ENCODE assay signal across 10 cellular contexts in genomic region chr10:22475527-22475856, GRCh38.
A peak's percentile ranks its signal among the peaks of the same experiment; 100 is the strongest.
DNase-seq lines count a peak whose midpoint lies in the region; ATAC-seq and TF ChIP-seq lines count a peak whose summit lies in the region.
"Had no signal": no experiment of that assay in that cellular context is flagged by ENCODE, and none has a peak within 500 bp of the region (broad histone marks: within the 10 kb centered on the region; RNA-seq: fewer than 3 reads in every experiment).

No MANE protein-coding gene starts in this region.

- H3K4me3 ChIP-seq in lower lobe of right lung (peak overlapping the region; percentile 49), tibial artery (peak overlapping the region in 1 of 2 donors; percentile 48)
- H3K4me3 ChIP-seq: PC-9 had no signal

- peak overlapping the region; percentile 71 for H3K4me3 Mint-ChIP-seq in activated CD4-positive, alpha-beta T cell treated with anti-CD3 and anti-CD28 coated beads, Interleukin-2, amount 10 ng/mL, durations not matched to agents 7 days and 5 days
- H3K4me3 Mint-ChIP-seq in activated naive CD8-positive, alpha-beta T cell = peak overlapping the region; percentile 89
- peak overlapping the region; percentile 89 for H3K4me3 Mint-ChIP-seq in stimulated activated naive CD8-positive, alpha-beta T cell treated with anti-CD3 and anti-CD28 coated beads, Interleukin-15, amount 100 ng/mL, for 72 hours

- no peak overlapping the region for H3K27ac ChIP-seq in lower lobe of right lung
- H3K27ac ChIP-seq in tibial artery = no peak overlapping the region
- H3K27ac ChIP-seq: HL-60, PC-9 had no signal

- H3K27ac Mint-ChIP-seq in activated CD4-positive, alpha-beta T cell treated with anti-CD3 and anti-CD28 coated beads, Interleukin-2, amount 10 ng/mL, durations not matched to agents 7 days and 5 days = peak overlapping the region; percentile 77
- H3K27ac Mint-ChIP-seq in activated naive CD8-positive, alpha-beta T cell = peak overlapping the region; percentile 51
- H3K27ac Mint-ChIP-seq in stimulated activated naive CD8-positive, alpha-beta T cell treated with anti-CD3 and anti-CD28 coated beads, Interleukin-15, amount 100 ng/mL, for 72 hours = peak overlapping the region in 1 of 2 donors; percentile 89

- H3K9me3 ChIP-seq in lower lobe of right lung (no peaks in the 10 kb centered on the region), tibial artery (no peaks in the 10 kb centered on the region)

- peaks cover 3% of the 10 kb centered on the region for H3K36me3 Mint-ChIP-seq in activated CD4-positive, alpha-beta T cell treated with anti-CD3 and anti-CD28 coated beads, Interleukin-2, amount 10 ng/mL, durations not matched to agents 7 days and 5 days (ENCODE audit: low read depth)
- no peaks in the 10 kb centered on the region for H3K36me3 Mint-ChIP-seq in activated naive CD8-positive, alpha-beta T cell

- H3K4me1 Mint-ChIP-seq in activated CD4-positive, alpha-beta T cell treated with anti-CD3 and anti-CD28 coated beads, Interleukin-2, amount 10 ng/mL, durations not matched to agents 7 days and 5 days = peaks cover 20% of the 10 kb centered on the region
- H3K4me1 Mint-ChIP-seq in activated naive CD8-positive, alpha-beta T cell (ENCODE audit: low read depth) = peaks cover 15% of the 10 kb centered on the region
- peaks cover 25% of the 10 kb centered on the region for H3K4me1 Mint-ChIP-seq in stimulated activated naive CD8-positive, alpha-beta T cell treated with anti-CD3 and anti-CD28 coated beads, Interleukin-15, amount 100 ng/mL, for 72 hours

- H3K27me3 Mint-ChIP-seq in activated CD4-positive, alpha-beta T cell treated with anti-CD3 and anti-CD28 coated beads, Interleukin-2, amount 10 ng/mL, durations not matched to agents 7 days and 5 days = peaks cover 62% of the 10 kb centered on the region
- peaks cover 41% of the 10 kb centered on the region for H3K27me3 Mint-ChIP-seq in activated naive CD8-positive, alpha-beta T cell
- peaks cover 79% of the 10 kb centered on the region for H3K27me3 Mint-ChIP-seq in stimulated activated naive CD8-positive, alpha-beta T cell treated with anti-CD3 and anti-CD28 coated beads, Interleukin-15, amount 100 ng/mL, for 72 hours

- POLR2A ChIA-PET in activated CD4-positive, alpha-beta T cell treated with anti-CD3 and anti-CD28 coated beads, Interleukin-2, amount 10 ng/mL, durations not matched to agents 7 days and 5 days (lab: Charles Lee) = no interaction called here

- H3K36me3 ChIP-seq in lower lobe of right lung (no peaks in the 10 kb centered on the region), tibial artery (no peaks in the 10 kb centered on the region)

- H3K27me3 ChIP-seq in lower lobe of right lung (ENCODE audit: low read depth) (peaks cover 67% of the 10 kb centered on the region), tibial artery (peaks cover 0 to 53% of the 10 kb centered on the region in 2 donors)

- H3K9me3 Mint-ChIP-seq in activated CD4-positive, alpha-beta T cell treated with anti-CD3 and anti-CD28 coated beads, Interleukin-2, amount 10 ng/mL, durations not matched to agents 7 days and 5 days = no peaks in the 10 kb centered on the region
- no peaks in the 10 kb centered on the region for H3K9me3 Mint-ChIP-seq in activated naive CD8-positive, alpha-beta T cell (ENCODE audit: low read depth)
- no peaks in the 10 kb centered on the region for H3K9me3 Mint-ChIP-seq in stimulated activated naive CD8-positive, alpha-beta T cell treated with anti-CD3 and anti-CD28 coated beads, Interleukin-15, amount 100 ng/mL, for 72 hours

- intact Hi-C loops in lower lobe of right lung (cut with DNase I) (no loop called here), tibial artery (cut with DNase I; ENCODE audit: low total_unique reads) (no loop called here)

- no peak for DNase-seq in activated CD4-positive, alpha-beta T cell treated with anti-CD3 and anti-CD28 coated beads, Interleukin-2, amount 10 ng/mL, durations not matched to agents 7 days and 5 days
- DNase-seq in activated CD4-positive, alpha-beta T cell treated with anti-CD3 and anti-CD28 coated beads, Interleukin-2, amount 50 U/mL, for 4 hours = no peak
- DNase-seq in lower lobe of right lung (no peak), tibial artery (no peak), GDM1 (lab: John Stamatoyannopoulos, UW) (no peak)
- DNase-seq in stimulated activated naive CD8-positive, alpha-beta T cell treated with anti-CD3 and anti-CD28 coated beads, Interleukin-15, amount 100 ng/mL, for 72 hours = no peak
- DNase-seq: PC-9 had no signal

- H3K4me1 ChIP-seq in lower lobe of right lung (peaks cover 19% of the 10 kb centered on the region), tibial artery (peaks cover 0 to 12% (median 10%) of the 10 kb centered on the region in 4 donors)

- no peak for TF ChIP-seq CTCF in lower lobe of right lung (IDR thresholded peaks at IDR 0.05)
- no peak for TF ChIP-seq CTCF in tibial artery (IDR thresholded peaks at IDR 0.05)

- ATAC-seq in lower lobe of right lung = peak in 1 of 2 donors; percentile 31
- ATAC-seq in stimulated activated naive CD8-positive, alpha-beta T cell treated with anti-CD3 and anti-CD28 coated beads, Interleukin-15, amount 100 ng/mL, for 72 hours = no peak
- no peak for ATAC-seq in GM18870 (IDR thresholded peaks at IDR 0.05; ENCODE audit: unreplicated experiment)

- CTCF ChIA-PET in activated CD4-positive, alpha-beta T cell treated with anti-CD3 and anti-CD28 coated beads, Interleukin-2, amount 10 ng/mL, durations not matched to agents 7 days and 5 days (lab: Charles Lee) = interaction anchor here (0.8 kb wide), 1 partner anchor 131 kb away, joined by 3 read pairs; no protein-coding TSS in a partner anchor
